28 cellular contexts compared by ENCODE assay signal in genomic region chr10:340646-341045, GRCh38.
"Had no signal": no experiment of that assay in that cellular context is flagged by ENCODE, and none has a peak within 500 bp of the region (broad histone marks: within the 10 kb centered on the region; RNA-seq: fewer than 3 reads in every experiment).

No MANE protein-coding gene starts in this region.

- DNase-seq: activated CD4-positive, alpha-beta T cell treated with anti-CD3 and anti-CD28 coated beads for 36 hours; activated CD4-positive, alpha-beta T cell treated with anti-CD3 and anti-CD28 coated beads, Interleukin-2, amount 50 U/mL, for 4 hours; activated CD4-positive, CD25-positive, alpha-beta regulatory T cell; activated gamma-delta T cell treated with Interleukin-2 at 50 U/mL for 16 hours; activated naive CD4-positive, alpha-beta T cell treated with anti-CD3 and anti-CD28 coated beads, Interleukin-2, amount 50 U/mL, for 16 hours; activated T-cell treated with anti-CD3 and anti-CD28 coated beads, Interleukin-2, amount 50 U/mL, for 4 hours; amniotic stem cell; brain microvascular endothelial cell; caudate nucleus; foreskin keratinocyte; heart left ventricle; kidney glomerular epithelial cell; lower lobe of right lung; mesenchymal stem cell; mucosa of descending colon; stimulated activated CD4-positive, alpha-beta T cell treated with anti-CD3 and anti-CD28 coated beads, Interleukin-4, amount 100 ng/mL, for 4 hours; stimulated activated CD8-positive, alpha-beta memory T cell treated with anti-CD3 and anti-CD28 coated beads, Interleukin-4, amount 100 ng/mL, for 48 hours; stimulated activated naive CD8-positive, alpha-beta T cell treated with anti-CD3 and anti-CD28 coated beads, Interleukin-15, amount 100 ng/mL, for 72 hours; substantia nigra; upper lobe of left lung had no signal

- H3K27ac ChIP-seq: brain microvascular endothelial cell, esophagus muscularis mucosa, foreskin keratinocyte, heart left ventricle, lower lobe of right lung, neutrophil, skin epidermis, upper lobe of left lung had no signal

- H3K4me3 ChIP-seq: esophagus muscularis mucosa, heart left ventricle, lower lobe of right lung, mucosa of descending colon, skin epidermis, upper lobe of left lung had no signal

- H3K4me1 ChIP-seq: heart left ventricle, lower lobe of right lung, upper lobe of left lung had no signal

- H3K27me3 ChIP-seq: brain microvascular endothelial cell, esophagus muscularis mucosa, foreskin keratinocyte, heart left ventricle, neutrophil, upper lobe of left lung had no signal

- H3K36me3 ChIP-seq: brain microvascular endothelial cell, neutrophil had no signal

- H3K9me3 ChIP-seq: esophagus muscularis mucosa, heart left ventricle, lower lobe of right lung, mucosa of descending colon, neutrophil, upper lobe of left lung had no signal

- ATAC-seq: activated CD4-positive, alpha-beta T cell treated with anti-CD3 and anti-CD28 coated beads for 36 hours; activated T-cell treated with anti-CD3 and anti-CD28 coated beads, Interleukin-2, amount 50 U/mL, for 4 hours; activated T-helper 17 cell treated with anti-CD3 and anti-CD28 coated beads, Interleukin-2, amount 50 U/mL, for 72 hours; foreskin keratinocyte; heart left ventricle; left lobe of liver; lower lobe of right lung; mucosa of descending colon; natural killer cell treated with Interleukin-12 subunit alpha and Interleukin-12 subunit beta and Interleukin-15 and Interleukin-18, amount 100 ng/mL, for 72 hours; sciatic nerve; stimulated activated memory B cell treated with anti-CD40 and anti-IgM and Interleukin-4, amounts not matched to agents 10 μg/mL and 1 μg/mL and 100 μg/mL, for 72 hours; stimulated activated naive CD8-positive, alpha-beta T cell treated with anti-CD3 and anti-CD28 coated beads, Interleukin-15, amount 100 ng/mL, for 72 hours had no signal
